15 cellular contexts compared by ENCODE assay signal in the genomic region with DNA sequence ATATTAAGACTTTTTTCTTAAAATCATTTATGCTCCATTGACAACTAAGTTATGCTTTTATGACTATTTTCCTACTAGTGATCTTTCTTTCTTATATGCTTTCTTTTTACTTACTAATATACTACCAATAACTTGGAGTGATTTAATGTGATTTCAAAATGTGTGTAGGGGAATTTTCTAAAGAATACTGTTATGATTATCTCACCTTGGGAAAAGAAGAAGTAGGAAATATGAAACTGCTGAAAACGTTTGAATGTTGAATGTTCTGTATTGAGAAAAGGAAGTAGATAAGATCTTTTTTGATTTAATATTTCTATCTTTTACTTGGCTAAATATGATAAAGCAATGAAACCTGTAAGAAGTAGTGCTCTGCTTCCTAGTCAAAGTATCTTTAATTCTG. TPM values are rescaled to one million over a fixed set of nuclear protein-coding genes. Genes with fewer than 3 reads are reported as not detected.
"Had no signal": no experiment of that assay in that cellular context is flagged by ENCODE, and none has a peak within 500 bp of the region (broad histone marks: within the 10 kb centered on the region; RNA-seq: fewer than 3 reads in every experiment).

No MANE protein-coding gene starts in this region.

- H3K27ac ChIP-seq: adrenal gland, left lung, pancreas, thyroid gland, uterus had no signal

- H3K27me3 Mint-ChIP-seq: naive thymus-derived CD8-positive, alpha-beta T cell had no signal

- ATAC-seq: esophagus mucosa; left lung; naive thymus-derived CD8-positive, alpha-beta T cell; pancreas; sciatic nerve had no signal

- H3K36me3 Mint-ChIP-seq: naive thymus-derived CD8-positive, alpha-beta T cell had no signal

- H3K4me3 Mint-ChIP-seq: naive thymus-derived CD8-positive, alpha-beta T cell had no signal

- H3K4me3 ChIP-seq: adrenal gland, left lung, pancreas, spleen, thyroid gland, uterus had no signal

- H3K9me3 Mint-ChIP-seq: naive thymus-derived CD8-positive, alpha-beta T cell had no signal

- H3K4me1 ChIP-seq: adrenal gland, uterus had no signal

- H3K36me3 ChIP-seq: adrenal gland, left lung, pancreas, spleen, thyroid gland, uterus had no signal

- DNase-seq: activated CD4-positive, alpha-beta T cell treated with anti-CD3 and anti-CD28 coated beads, Interleukin-2, amount 50 U/mL, for 48 hours; activated CD4-positive, CD25-positive, alpha-beta regulatory T cell treated with anti-CD3 and anti-CD28 coated beads, Interleukin-2, amount 50 U/mL, for 72 hours; activated naive CD4-positive, alpha-beta T cell treated with anti-CD3 and anti-CD28 coated beads, Interleukin-2, amount 50 U/mL, for 16 hours; adrenal gland; islet precursor cell; left lung; mammary epithelial cell; naive thymus-derived CD8-positive, alpha-beta T cell; pancreas; spleen; T-helper 9 cell; thyroid gland; uterus had no signal

- H3K27me3 ChIP-seq: adrenal gland, left lung, pancreas, spleen, thyroid gland, uterus had no signal

- H3K9me3 ChIP-seq: adrenal gland, left lung, pancreas, spleen, thyroid gland, uterus had no signal

RNA-seq across cellular contexts. Expression of gene CD200R1, which starts 7.8 kb away (rescaled TPM):
- polyA plus RNA-seq: mammary epithelial cell had no signal
